In the genomic region with DNA sequence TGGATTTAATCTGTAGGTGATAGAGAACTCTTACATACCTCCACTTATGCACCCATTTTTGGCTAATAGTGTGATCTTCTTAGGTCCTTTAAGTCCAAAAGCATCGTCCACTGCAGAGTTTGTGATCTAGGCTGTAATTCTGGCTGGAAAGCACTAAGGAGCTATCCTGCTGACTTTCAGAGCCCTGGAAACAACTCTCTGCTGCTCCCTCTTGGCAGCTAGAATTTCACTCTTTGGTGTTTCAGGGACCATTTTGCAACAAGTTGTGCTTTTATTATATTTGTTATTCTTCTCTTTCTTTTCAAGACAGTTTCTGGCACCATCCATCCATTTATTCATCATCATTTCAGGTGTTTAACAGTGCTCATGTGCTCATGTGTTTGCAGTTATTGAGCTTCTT, we compare ENCODE assay signal across 1 cellular context.
TF ChIP-seq lines count a peak whose summit lies in the region.

No MANE protein-coding gene starts in this region.

TF ChIP-seq in WTC11, 78 proteins besides CTCF, POLR2A, EP300 and RAD21 (continued from another document):
- TF ChIP-seq, protein P1, sequence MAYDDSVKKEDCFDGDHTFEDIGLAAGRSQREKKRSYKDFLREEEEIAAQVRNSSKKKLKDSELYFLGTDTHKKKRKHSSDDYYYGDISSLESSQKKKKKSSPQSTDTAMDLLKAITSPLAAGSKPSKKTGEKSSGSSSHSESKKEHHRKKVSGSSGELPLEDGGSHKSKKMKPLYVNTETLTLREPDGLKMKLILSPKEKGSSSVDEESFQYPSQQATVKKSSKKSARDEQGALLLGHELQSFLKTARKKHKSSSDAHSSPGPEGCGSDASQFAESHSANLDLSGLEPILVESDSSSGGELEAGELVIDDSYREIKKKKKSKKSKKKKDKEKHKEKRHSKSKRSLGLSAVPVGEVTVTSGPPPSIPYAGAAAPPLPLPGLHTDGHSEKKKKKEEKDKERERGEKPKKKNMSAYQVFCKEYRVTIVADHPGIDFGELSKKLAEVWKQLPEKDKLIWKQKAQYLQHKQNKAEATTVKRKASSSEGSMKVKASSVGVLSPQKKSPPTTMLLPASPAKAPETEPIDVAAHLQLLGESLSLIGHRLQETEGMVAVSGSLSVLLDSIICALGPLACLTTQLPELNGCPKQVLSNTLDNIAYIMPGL (CRISPR knock-in tag; IDR thresholded peaks at IDR 0.05), result no peak
- TF ChIP-seq RELA (CRISPR knock-in tag; IDR thresholded peaks at IDR 0.05; ENCODE audit: borderline replicate concordance) (no peak), ZNF219 (CRISPR knock-in tag; IDR thresholded peaks at IDR 0.05; ENCODE audit: borderline replicate concordance) (no peak), CBFB (CRISPR knock-in tag; IDR thresholded peaks at IDR 0.05; ENCODE audit: low read depth) (no peak), ATF1 (CRISPR knock-in tag; IDR thresholded peaks at IDR 0.05) (no peak), NFE2L1 (CRISPR knock-in tag; IDR thresholded peaks at IDR 0.05) (no peak)
- TF ChIP-seq, protein P2, sequence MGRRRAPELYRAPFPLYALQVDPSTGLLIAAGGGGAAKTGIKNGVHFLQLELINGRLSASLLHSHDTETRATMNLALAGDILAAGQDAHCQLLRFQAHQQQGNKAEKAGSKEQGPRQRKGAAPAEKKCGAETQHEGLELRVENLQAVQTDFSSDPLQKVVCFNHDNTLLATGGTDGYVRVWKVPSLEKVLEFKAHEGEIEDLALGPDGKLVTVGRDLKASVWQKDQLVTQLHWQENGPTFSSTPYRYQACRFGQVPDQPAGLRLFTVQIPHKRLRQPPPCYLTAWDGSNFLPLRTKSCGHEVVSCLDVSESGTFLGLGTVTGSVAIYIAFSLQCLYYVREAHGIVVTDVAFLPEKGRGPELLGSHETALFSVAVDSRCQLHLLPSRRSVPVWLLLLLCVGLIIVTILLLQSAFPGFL (CRISPR knock-in tag; IDR thresholded peaks at IDR 0.05; ENCODE audit: borderline replicate concordance), result no peak
